8 cellular contexts compared by ENCODE assay signal in genomic region chr5:158695595-158696330, GRCh38.
DNase-seq lines count a peak whose midpoint lies in the region; ATAC-seq lines count a peak whose summit lies in the region.

No MANE protein-coding gene starts in this region.

- DNase-seq in AG08395 (ENCODE audit: low spot score) (peak; percentile 81), NCI-H2227 treated with DMSO at 0.1 percent for 48 hours (lab: John Stamatoyannopoulos, UW) (peak; percentile 28), cerebellar cortex (ENCODE audit: low spot score) (peak; percentile 78), left lobe of liver (ENCODE audit: low spot score) (peak; percentile 81)
- DNase-seq in activated CD4-positive, alpha-beta T cell treated with anti-CD3 and anti-CD28 coated beads for 1 hour, result peak; percentile 52
- DNase-seq in stimulated activated CD4-positive, alpha-beta T cell treated with anti-CD3 and anti-CD28 coated beads, TNF-alpha, amount 100 ng/mL, for 1 hour (ENCODE audit: low read depth in 3 of 3, low spot score in 1 of 3), result peak; percentile 9 to 59 (median 46)

- ATAC-seq in GM18858 (IDR thresholded peaks at IDR 0.05; ENCODE audit: unreplicated experiment), result peak; percentile 82
- peak; percentile 72 for ATAC-seq in HG03060 (IDR thresholded peaks at IDR 0.05; ENCODE audit: low read depth, unreplicated experiment)
- ATAC-seq in left lobe of liver, result peak; percentile 97

Comparison
In these comparisons a context has a peak if more than half of its experiments do, and no peak if none do; other contexts are left out.
1. Peak in every context shown above with its lines: DNase-seq and ATAC-seq.
2. DNase-seq: peak in every context shown above with its lines; median percentile 81 in AG08395; 81 in left lobe of liver; 78 in cerebellar cortex; 52 in activated CD4-positive, alpha-beta T cell treated with anti-CD3 and anti-CD28 coated beads for 1 hour; 46 in stimulated activated CD4-positive, alpha-beta T cell treated with anti-CD3 and anti-CD28 coated beads, TNF-alpha, amount 100 ng/mL, for 1 hour; 28 in NCI-H2227 treated with DMSO at 0.1 percent for 48 hours.